15 cellular contexts compared by ENCODE assay signal in genomic region chr4:114423582-114423981, GRCh38.
DNase-seq lines count a peak whose midpoint lies in the region; ATAC-seq and TF ChIP-seq lines count a peak whose summit lies in the region.
"Had no signal": no experiment of that assay in that cellular context is flagged by ENCODE, and none has a peak within 500 bp of the region (broad histone marks: within the 10 kb centered on the region; RNA-seq: fewer than 3 reads in every experiment).

No MANE protein-coding gene starts in this region.

- intact Hi-C loops in breast epithelium (cut with DNase I; ENCODE audit: low total_unique reads): no loop called here
- intact Hi-C loops in cardiac septum (cut with DNase I): no loop called here

- no peak for TF ChIP-seq POLR2A in breast epithelium (IDR thresholded peaks at IDR 0.05)

- DNase-seq in MV-4-11 (lab: John Stamatoyannopoulos, UW) (no peak), HuH-7.5 (ENCODE audit: low spot score) (no peak), breast epithelium (ENCODE audit: low spot score in 2 of 2) (no peak), cardiac septum (ENCODE audit: low spot score) (no peak)
- DNase-seq: activated naive CD8-positive, alpha-beta T cell treated with anti-CD3 and anti-CD28 coated beads for 36 hours; C1 segment of cervical spinal cord; cortex of kidney; H9; NCI-H446 treated with DMSO at 0.1 percent for 48 hours; retina; substantia nigra had no signal

- no peaks in the 10 kb centered on the region for H3K4me1 ChIP-seq in breast epithelium

- H3K36me3 ChIP-seq in breast epithelium: no peaks in the 10 kb centered on the region

- ATAC-seq in GM18861 (IDR thresholded peaks at IDR 0.05; ENCODE audit: unreplicated experiment): peak; percentile 97
- peak; percentile 99 for ATAC-seq in GM21526 (IDR thresholded peaks at IDR 0.05; ENCODE audit: low FRiP score, unreplicated experiment)
- peak; percentile 98 for ATAC-seq in HG03025 (IDR thresholded peaks at IDR 0.05; ENCODE audit: low FRiP score, unreplicated experiment)
- ATAC-seq in HG03575 (IDR thresholded peaks at IDR 0.05; ENCODE audit: extremely low read depth, insufficient number of reproducible peaks, low FRiP score, unreplicated experiment): peak; percentile 89

- peaks cover 0 to 13% of the 10 kb centered on the region in 2 donors for H3K9me3 ChIP-seq in breast epithelium

- H3K4me3 ChIP-seq in breast epithelium: no peak overlapping the region

- H3K27ac ChIP-seq in breast epithelium: no peak overlapping the region

- TF ChIP-seq CTCF in breast epithelium (IDR thresholded peaks at IDR 0.05): no peak

- no peaks in the 10 kb centered on the region for H3K27me3 ChIP-seq in breast epithelium
